1 cellular context compared by ENCODE assay signal in genomic region chr2:112740522-112740921, GRCh38.
TF ChIP-seq lines count a peak whose summit lies in the region.

No MANE protein-coding gene starts in this region.

TF ChIP-seq in HepG2, 621 proteins besides CTCF, POLR2A, EP300 and RAD21:
- TF ChIP-seq KDM6A (CRISPR knock-in tag; IDR thresholded peaks at IDR 0.05; ENCODE audit: low read depth) (no peak), TCF12 (IDR thresholded peaks at IDR 0.05) (no peak), TCF12 (CRISPR knock-in tag; IDR thresholded peaks at IDR 0.05) (no peak), MED8 (CRISPR knock-in tag; IDR thresholded peaks at IDR 0.05; ENCODE audit: insufficient replicate concordance) (no peak)
